In the genomic region with DNA sequence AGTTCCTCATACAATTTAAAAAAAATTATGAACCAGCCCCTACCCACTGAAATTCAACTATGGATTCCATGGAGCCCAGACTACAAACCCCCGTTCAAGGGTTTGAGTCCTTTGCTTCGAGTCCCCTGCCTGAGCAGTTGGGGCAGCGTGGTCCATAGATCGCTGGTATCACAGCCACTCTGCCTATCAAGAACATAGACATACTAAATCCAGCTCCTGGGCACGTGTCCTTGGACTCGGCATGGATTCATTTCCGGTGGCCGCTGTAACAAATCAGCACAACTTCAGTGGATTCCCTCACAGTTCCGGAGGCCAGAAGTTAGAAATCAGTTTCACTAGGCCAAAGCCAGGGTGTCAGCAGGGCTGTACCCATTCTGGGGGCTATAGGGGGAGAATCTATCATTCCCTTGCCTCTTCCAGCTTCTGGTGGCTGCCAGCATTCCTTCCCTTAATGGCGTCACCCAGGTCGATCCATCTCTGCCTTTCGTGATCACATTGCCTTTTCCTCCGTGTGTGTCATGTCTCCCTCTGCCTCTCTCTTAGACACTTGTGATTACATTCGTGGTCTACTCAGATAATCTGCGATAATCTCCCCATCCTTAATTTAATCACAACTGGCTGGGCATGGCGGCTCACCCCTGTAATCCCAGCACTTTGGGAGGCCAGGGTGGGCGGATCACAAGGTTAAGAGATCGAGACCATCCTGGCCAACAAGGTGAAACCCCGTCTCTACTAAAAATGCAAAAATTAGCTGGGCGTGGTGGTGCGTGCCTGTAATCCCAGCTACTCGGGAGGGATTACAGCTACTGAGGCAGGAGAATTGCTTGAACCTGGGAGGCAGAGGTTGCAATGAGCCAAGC, we compare ENCODE assay signal across 16 cellular contexts.
"Had no signal": no experiment of that assay in that cellular context is flagged by ENCODE, and none has a peak within 500 bp of the region (broad histone marks: within the 10 kb centered on the region; RNA-seq: fewer than 3 reads in every experiment).

No MANE protein-coding gene starts in this region.

- H3K4me3 Mint-ChIP-seq: activated CD4-positive, alpha-beta T cell treated with anti-CD3 and anti-CD28 coated beads, Interleukin-2, amount 10 ng/mL, durations not matched to agents 7 days and 5 days; activated naive CD8-positive, alpha-beta T cell; dendritic cell treated with granulocyte-macrophage colony-stimulating factor and Interleukin-4, amounts not matched to agents 40 ng/mL and 50 ng/mL, for 4 days; memory B cell; natural killer cell treated with Interleukin-12 subunit alpha and Interleukin-12 subunit beta and Interleukin-15 and Interleukin-18, amount 100 ng/mL, for 72 hours; stimulated activated memory B cell treated with anti-CD40 and anti-IgM and Interleukin-4, amounts not matched to agents 10 μg/mL and 1 μg/mL and 100 μg/mL, for 72 hours; T-cell had no signal

- H3K36me3 ChIP-seq: uterus had no signal

- ATAC-seq: left ventricle myocardium superior; natural killer cell treated with Interleukin-12 subunit alpha and Interleukin-12 subunit beta and Interleukin-15 and Interleukin-18, amount 100 ng/mL, for 72 hours; stimulated activated memory B cell treated with anti-CD40 and anti-IgM and Interleukin-4, amounts not matched to agents 10 μg/mL and 1 μg/mL and 100 μg/mL, for 72 hours; T-cell had no signal

- H3K27me3 ChIP-seq: thyroid gland, uterus had no signal

- H3K4me3 ChIP-seq: thyroid gland, uterus had no signal

- H3K27ac ChIP-seq: thyroid gland, uterus had no signal

- H3K9me3 Mint-ChIP-seq: activated CD4-positive, alpha-beta T cell treated with anti-CD3 and anti-CD28 coated beads, Interleukin-2, amount 10 ng/mL, durations not matched to agents 7 days and 5 days; dendritic cell treated with granulocyte-macrophage colony-stimulating factor and Interleukin-4, amounts not matched to agents 40 ng/mL and 50 ng/mL, for 4 days; memory B cell; natural killer cell treated with Interleukin-12 subunit alpha and Interleukin-12 subunit beta and Interleukin-15 and Interleukin-18, amount 100 ng/mL, for 72 hours; stimulated activated memory B cell treated with anti-CD40 and anti-IgM and Interleukin-4, amounts not matched to agents 10 μg/mL and 1 μg/mL and 100 μg/mL, for 72 hours; T-cell had no signal

- H3K27ac Mint-ChIP-seq: activated CD4-positive, alpha-beta T cell treated with anti-CD3 and anti-CD28 coated beads, Interleukin-2, amount 10 ng/mL, durations not matched to agents 7 days and 5 days; activated naive CD8-positive, alpha-beta T cell; dendritic cell treated with granulocyte-macrophage colony-stimulating factor and Interleukin-4, amounts not matched to agents 40 ng/mL and 50 ng/mL, for 4 days; memory B cell; natural killer cell treated with Interleukin-12 subunit alpha and Interleukin-12 subunit beta and Interleukin-15 and Interleukin-18, amount 100 ng/mL, for 72 hours; stimulated activated memory B cell treated with anti-CD40 and anti-IgM and Interleukin-4, amounts not matched to agents 10 μg/mL and 1 μg/mL and 100 μg/mL, for 72 hours had no signal

- DNase-seq: activated CD4-positive, alpha-beta T cell treated with anti-CD3 and anti-CD28 coated beads, Interleukin-2, amount 10 ng/mL, durations not matched to agents 7 days and 5 days; activated T-cell treated with anti-CD3 and anti-CD28 coated beads, Interleukin-2, amount 50 U/mL, for 1 hour; anterior cingulate cortex; cerebellar nuclear complex; effector memory CD4-positive, alpha-beta T cell; foreskin melanocyte; left ventricle myocardium superior; T-cell; T-helper 9 cell; uterus had no signal

- H3K27me3 Mint-ChIP-seq: activated CD4-positive, alpha-beta T cell treated with anti-CD3 and anti-CD28 coated beads, Interleukin-2, amount 10 ng/mL, durations not matched to agents 7 days and 5 days; activated naive CD8-positive, alpha-beta T cell; dendritic cell treated with granulocyte-macrophage colony-stimulating factor and Interleukin-4, amounts not matched to agents 40 ng/mL and 50 ng/mL, for 4 days; memory B cell; natural killer cell treated with Interleukin-12 subunit alpha and Interleukin-12 subunit beta and Interleukin-15 and Interleukin-18, amount 100 ng/mL, for 72 hours; stimulated activated memory B cell treated with anti-CD40 and anti-IgM and Interleukin-4, amounts not matched to agents 10 μg/mL and 1 μg/mL and 100 μg/mL, for 72 hours; T-cell had no signal

- H3K9me3 ChIP-seq: thyroid gland, uterus had no signal

- H3K4me1 ChIP-seq: uterus had no signal
